In the genomic region with DNA sequence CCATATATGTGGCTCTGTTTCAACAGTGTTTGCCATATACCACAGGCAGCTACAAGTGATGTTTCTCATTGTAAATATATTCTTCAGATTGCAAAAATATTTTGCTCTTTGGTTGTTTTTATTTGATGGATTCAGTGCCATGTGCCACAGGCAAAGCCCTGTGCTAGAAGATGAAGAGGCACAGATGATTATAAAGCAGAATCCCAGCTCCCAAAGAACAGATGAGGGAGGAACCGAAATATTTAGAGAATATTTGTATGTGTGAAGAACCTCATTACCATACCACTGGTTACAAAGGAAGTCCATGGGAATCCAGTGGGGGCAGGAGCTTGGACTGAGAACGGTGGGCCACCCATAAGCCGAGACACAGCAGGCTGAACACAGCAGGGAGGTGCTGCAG, we compare ENCODE assay signal across 29 cellular contexts.
"Had no signal": no experiment of that assay in that cellular context is flagged by ENCODE, and none has a peak within 500 bp of the region (broad histone marks: within the 10 kb centered on the region; RNA-seq: fewer than 3 reads in every experiment).

No MANE protein-coding gene starts in this region.

- H3K36me3 ChIP-seq: brain microvascular endothelial cell, esophagus squamous epithelium, gastroesophageal sphincter had no signal

- H3K27ac Mint-ChIP-seq: activated B cell treated with CpG ODN at 0.5 μM for 24 hours; activated CD8-positive, alpha-beta T cell treated with anti-CD3 and anti-CD28 coated beads for 36 hours; activated naive CD8-positive, alpha-beta T cell; activated T-helper 17 cell treated with anti-CD3 and anti-CD28 coated beads, Interleukin-2, amount 50 U/mL, for 72 hours; dendritic cell treated with granulocyte-macrophage colony-stimulating factor and Interleukin-4, amounts not matched to agents 40 ng/mL and 50 ng/mL, for 4 days; effector memory CD8-positive, alpha-beta T cell had no signal

- H3K27me3 ChIP-seq: brain microvascular endothelial cell, dorsolateral prefrontal cortex, esophagus squamous epithelium, gastroesophageal sphincter had no signal

- H3K27me3 Mint-ChIP-seq: activated B cell treated with CpG ODN at 0.5 μM for 24 hours; activated CD8-positive, alpha-beta T cell treated with anti-CD3 and anti-CD28 coated beads for 36 hours; activated naive CD8-positive, alpha-beta T cell had no signal

- ATAC-seq: activated CD4-positive, CD25-positive, alpha-beta regulatory T cell treated with anti-CD3 and anti-CD28 coated beads, Interleukin-2, amount 50 U/mL, for 24 hours; activated CD8-positive, alpha-beta T cell treated with anti-CD3 and anti-CD28 coated beads for 36 hours; activated T-cell treated with anti-CD3 and anti-CD28 coated beads, Interleukin-2, amount 50 U/mL, for 4 hours; activated T-helper 17 cell treated with anti-CD3 and anti-CD28 coated beads, Interleukin-2, amount 50 U/mL, for 72 hours; effector memory CD8-positive, alpha-beta T cell; gastroesophageal sphincter had no signal

- H3K9me3 ChIP-seq: esophagus squamous epithelium, gastroesophageal sphincter had no signal

- DNase-seq: activated B cell treated with CpG ODN at 0.5 μM for 24 hours; activated CD4-positive, alpha-beta T cell treated with anti-CD3 and anti-CD28 coated beads for 48 hours; activated CD4-positive, alpha-beta T cell treated with anti-CD3 and anti-CD28 coated beads, Interleukin-2, amount 50 U/mL, for 1 hour; activated CD4-positive, alpha-beta T cell treated with anti-CD3 and anti-CD28 coated beads, Interleukin-2, amount 50 U/mL, for 48 hours; activated CD8-positive, alpha-beta memory T cell treated with anti-CD3 and anti-CD28 coated beads for 24 hours; activated CD8-positive, alpha-beta T cell treated with anti-CD3 and anti-CD28 coated beads for 36 hours; activated effector memory CD4-positive, alpha-beta T cell treated with Interleukin-2 at 50 U/mL for 16 hours; activated gamma-delta T cell treated with Interleukin-2 at 50 U/mL for 16 hours; activated naive CD4-positive, alpha-beta T cell treated with anti-CD3 and anti-CD28 coated beads, Interleukin-2, amount 50 U/mL, for 16 hours; activated naive CD4-positive, alpha-beta T cell treated with Interleukin-2 at 50 U/mL for 16 hours; activated T-cell treated with anti-CD3 and anti-CD28 coated beads, Interleukin-2, amount 50 U/mL, for 4 hours; amniotic stem cell; anterior cingulate cortex; brain microvascular endothelial cell; dorsolateral prefrontal cortex; effector CD4-positive, alpha-beta T cell; effector memory CD8-positive, alpha-beta T cell; esophagus squamous epithelium; foreskin melanocyte; hippocampal formation; T-helper 2 cell had no signal

- H3K9me3 Mint-ChIP-seq: activated B cell treated with CpG ODN at 0.5 μM for 24 hours; activated CD8-positive, alpha-beta T cell treated with anti-CD3 and anti-CD28 coated beads for 36 hours; activated T-cell treated with anti-CD3 and anti-CD28 coated beads, Interleukin-2, amount 50 U/mL, for 4 hours; activated T-helper 17 cell treated with anti-CD3 and anti-CD28 coated beads, Interleukin-2, amount 50 U/mL, for 72 hours; central memory CD8-positive, alpha-beta T cell; dendritic cell treated with granulocyte-macrophage colony-stimulating factor and Interleukin-4, amounts not matched to agents 40 ng/mL and 50 ng/mL, for 4 days; effector memory CD8-positive, alpha-beta T cell had no signal

- H3K36me3 Mint-ChIP-seq: activated naive CD8-positive, alpha-beta T cell had no signal

- H3K4me3 Mint-ChIP-seq: activated B cell treated with CpG ODN at 0.5 μM for 24 hours; activated CD8-positive, alpha-beta T cell treated with anti-CD3 and anti-CD28 coated beads for 36 hours; activated naive CD8-positive, alpha-beta T cell; activated T-cell treated with anti-CD3 and anti-CD28 coated beads, Interleukin-2, amount 50 U/mL, for 4 hours; activated T-helper 17 cell treated with anti-CD3 and anti-CD28 coated beads, Interleukin-2, amount 50 U/mL, for 72 hours; central memory CD8-positive, alpha-beta T cell; dendritic cell treated with granulocyte-macrophage colony-stimulating factor and Interleukin-4, amounts not matched to agents 40 ng/mL and 50 ng/mL, for 4 days; effector memory CD8-positive, alpha-beta T cell had no signal

- H3K4me1 ChIP-seq: gastroesophageal sphincter had no signal

- H3K4me1 Mint-ChIP-seq: activated T-helper 17 cell treated with anti-CD3 and anti-CD28 coated beads, Interleukin-2, amount 50 U/mL, for 72 hours; central memory CD8-positive, alpha-beta T cell had no signal

- H3K4me3 ChIP-seq: coronary artery, dorsolateral prefrontal cortex, esophagus squamous epithelium, gastroesophageal sphincter had no signal

- H3K27ac ChIP-seq: brain microvascular endothelial cell, coronary artery, epithelial cell of prostate, esophagus squamous epithelium, gastroesophageal sphincter had no signal
